20 cellular contexts compared by ENCODE assay signal in the genomic region with DNA sequence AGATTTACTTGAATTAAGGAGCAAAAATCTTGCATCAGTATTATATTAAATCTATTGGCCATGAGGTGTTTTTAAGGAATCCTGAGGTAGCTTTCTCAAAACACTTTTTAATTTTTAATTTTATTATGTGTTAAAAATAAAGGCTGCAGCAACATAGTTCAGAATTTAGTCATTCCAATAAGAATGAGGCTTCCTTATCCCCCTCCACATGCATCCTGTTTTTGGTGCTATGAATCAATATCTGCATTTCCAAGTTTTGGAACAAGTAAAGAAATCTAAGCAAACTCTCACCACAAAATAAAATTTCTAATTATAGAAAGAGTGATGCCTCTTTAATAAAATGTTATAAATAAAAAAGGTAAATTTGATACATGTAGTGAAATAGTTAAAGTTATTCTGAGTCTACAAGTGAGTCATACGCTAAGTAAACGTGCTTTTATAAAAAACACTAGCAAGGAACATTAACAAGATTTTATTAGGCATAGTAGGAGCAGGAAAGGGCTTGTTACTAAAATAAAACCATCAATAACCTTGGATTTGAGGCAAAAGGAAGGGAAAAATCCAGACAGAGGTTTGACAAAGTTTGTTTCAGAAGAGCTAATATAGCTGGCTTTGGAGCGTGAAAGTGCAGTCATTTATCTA.
DNase-seq lines count a peak whose midpoint lies in the region; ATAC-seq, FAIRE-seq and TF ChIP-seq lines count a peak whose summit lies in the region.
"Had no signal": no experiment of that assay in that cellular context is flagged by ENCODE, and none has a peak within 500 bp of the region (broad histone marks: within the 10 kb centered on the region; RNA-seq: fewer than 3 reads in every experiment).

No MANE protein-coding gene starts in this region.

- H2AFZ ChIP-seq in fibroblast of lung (ENCODE audit: low read length): no peak overlapping the region

- H3K4me1 ChIP-seq in adipocyte (ENCODE audit: control insufficient read depth, insufficient read depth, low read length) (peaks cover 7% of the 10 kb centered on the region), fibroblast of lung (ENCODE audit: control insufficient read depth, extremely low read depth, insufficient read depth, low read length) (no peaks in the 10 kb centered on the region)
- H3K4me1 ChIP-seq: Peyer's patch, SJCRH30 had no signal

- ATAC-seq in activated naive CD4-positive, alpha-beta T cell treated with anti-CD3 and anti-CD28 coated beads, Interleukin-2, amount 50 U/mL, for 72 hours: no peak
- no peak for ATAC-seq in HG02973 (IDR thresholded peaks at IDR 0.05; ENCODE audit: unreplicated experiment)

- H3K79me2 ChIP-seq in fibroblast of lung (ENCODE audit: control insufficient read depth, insufficient read depth, low read length): no peaks in the 10 kb centered on the region

- H3K4me3 ChIP-seq in adipocyte (ENCODE audit: low read length) (no peak overlapping the region), fibroblast of lung (replicated peaks in 1 of 4; ENCODE audit: control extremely low read depth in 1 of 4, insufficient read depth in 1 of 4, low read depth in 3 of 4, low read length in 4 of 4) (no peak overlapping the region)
- H3K4me3 ChIP-seq: MG63, Peyer's patch, SJCRH30 had no signal

- H3K27me3 ChIP-seq in adipocyte (replicated peaks; ENCODE audit: control insufficient read depth, insufficient read depth, low read length) (no peaks in the 10 kb centered on the region), fibroblast of lung (ENCODE audit: control insufficient read depth, insufficient read depth, low read length) (no peaks in the 10 kb centered on the region)
- H3K27me3 ChIP-seq: MG63, SJCRH30 had no signal

- no peak overlapping the region for H3K9ac ChIP-seq in adipocyte (ENCODE audit: low read length)
- no peak overlapping the region for H3K9ac ChIP-seq in fibroblast of lung (ENCODE audit: insufficient read depth, low read length)

- no peak overlapping the region for H3K27ac Mint-ChIP-seq in activated naive CD4-positive, alpha-beta T cell treated with anti-CD3 and anti-CD28 coated beads, Interleukin-2, amount 50 U/mL, for 72 hours
- H3K27ac Mint-ChIP-seq: CD4-positive, alpha-beta memory T cell had no signal

- no peak for TF ChIP-seq CTCF in fibroblast of lung (conservative IDR thresholded peaks at IDR 0.05 in 1 of 2, IDR thresholded peaks at IDR 0.05 in 1 of 2; ENCODE audit: low read depth in 1 of 2, low read length in 2 of 2)

- no peak overlapping the region for H3K27ac ChIP-seq in fibroblast of lung (ENCODE audit: insufficient read depth, low read length)
- H3K27ac ChIP-seq: 22Rv1, Peyer's patch, SJCRH30 had no signal

- peaks cover 4 to 5% of the 10 kb centered on the region in 2 donors for H3K9me3 Mint-ChIP-seq in activated naive CD4-positive, alpha-beta T cell treated with anti-CD3 and anti-CD28 coated beads, Interleukin-2, amount 50 U/mL, for 72 hours

- no peaks in the 10 kb centered on the region for H3K36me3 ChIP-seq in adipocyte (ENCODE audit: control insufficient read depth, insufficient read depth, low read length, severe bottlenecking)
- H3K36me3 ChIP-seq in fibroblast of lung (ENCODE audit: control insufficient read depth, insufficient read depth, low read length): no peaks in the 10 kb centered on the region
- H3K36me3 ChIP-seq: MG63, Peyer's patch, SJCRH30 had no signal

- H3K4me2 ChIP-seq in fibroblast of lung (ENCODE audit: extremely low read depth, insufficient read depth, low read length): peak overlapping the region; percentile 3

- DNase-seq in DMS53 (lab: John Stamatoyannopoulos, UW): peak; percentile 2
- DNase-seq in DMS53 treated with DMSO at 0.1 percent for 48 hours (lab: John Stamatoyannopoulos, UW; ENCODE audit: unreplicated experiment): no peak
- DNase-seq in adipocyte (ENCODE audit: low read depth): peak; percentile 12
- DNase-seq in fibroblast of lung (ENCODE audit: low read depth in 2 of 2): no peak
- no peak for DNase-seq in activated naive CD4-positive, alpha-beta T cell treated with anti-CD3 and anti-CD28 coated beads, Interleukin-2, amount 50 U/mL, for 72 hours (ENCODE audit: low spot score in 2 of 2)
- DNase-seq in urothelium cell line (ENCODE audit: low spot score): no peak
- DNase-seq in stimulated activated CD4-positive, alpha-beta T cell treated with anti-CD3 and anti-CD28 coated beads, Interleukin-2, amount 100 ng/mL, for 24 hours: no peak
- DNase-seq: CD4-positive, alpha-beta memory T cell; GOT3; MG63; NCI-H1092 treated with DMSO at 0.1 percent for 48 hours; NCI-H1694; NCI-H2107; NCI-H2227 treated with DMSO at 0.1 percent for 48 hours; NCI-H524; Peyer's patch; SJCRH30; SW 1271 had no signal

- H4K20me1 ChIP-seq in fibroblast of lung (ENCODE audit: control insufficient read depth, extremely low read depth, insufficient read depth, low read length): no peaks in the 10 kb centered on the region

- no peaks in the 10 kb centered on the region for H3K9me3 ChIP-seq in adipocyte (ENCODE audit: control insufficient read depth, low read length)
- H3K9me3 ChIP-seq in fibroblast of lung (ENCODE audit: control insufficient read depth, insufficient read depth, low read depth, low read length): no peaks in the 10 kb centered on the region
- H3K9me3 ChIP-seq: MG63, Peyer's patch, SJCRH30 had no signal

- FAIRE-seq in urothelium cell line (lab: Jason Lieb, UNC): no peak

- no peaks in the 10 kb centered on the region for H3K36me3 Mint-ChIP-seq in activated naive CD4-positive, alpha-beta T cell treated with anti-CD3 and anti-CD28 coated beads, Interleukin-2, amount 50 U/mL, for 72 hours
- H3K36me3 Mint-ChIP-seq: CD4-positive, alpha-beta memory T cell had no signal

Comparison
In these comparisons a context has a peak if more than half of its experiments do, and no peak if none do; other contexts are left out.
1. DNase-seq: peak in DMS53 (single experiment) and adipocyte (single experiment); none in DMS53 treated with DMSO at 0.1 percent for 48 hours (single experiment), fibroblast of lung (0 of 2), activated naive CD4-positive, alpha-beta T cell treated with anti-CD3 and anti-CD28 coated beads, Interleukin-2, amount 50 U/mL, for 72 hours (0 of 2), urothelium cell line (single experiment) and stimulated activated CD4-positive, alpha-beta T cell treated with anti-CD3 and anti-CD28 coated beads, Interleukin-2, amount 100 ng/mL, for 24 hours (0 of 2).